ENCODE assay signal across 36 cellular contexts in the genomic region with DNA sequence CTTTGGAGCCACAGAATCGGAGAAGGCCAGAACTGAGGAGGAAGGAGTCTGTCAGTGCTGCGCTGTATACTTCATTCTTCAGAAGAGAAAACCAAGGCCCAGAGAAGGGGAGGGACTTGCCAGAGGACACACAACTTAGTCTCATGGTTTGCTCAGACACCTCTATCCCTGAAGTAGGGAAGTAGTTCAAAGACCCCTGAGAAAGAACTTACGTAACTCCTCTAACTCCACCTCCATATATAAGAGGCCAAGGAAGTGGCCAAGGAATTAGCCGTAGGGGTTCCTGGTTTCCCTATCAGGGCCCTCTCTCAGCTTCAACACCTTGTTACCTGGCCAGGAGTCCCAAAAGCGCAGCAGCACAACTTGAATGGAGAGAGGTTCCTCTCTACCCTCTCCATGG. TPM values are rescaled to one million over a fixed set of nuclear protein-coding genes. Genes with fewer than 3 reads are reported as not detected.
DNase-seq lines count a peak whose midpoint lies in the region; ATAC-seq and TF ChIP-seq lines count a peak whose summit lies in the region.
"Had no signal": no experiment of that assay in that cellular context is flagged by ENCODE, and none has a peak within 500 bp of the region (broad histone marks: within the 10 kb centered on the region; RNA-seq: fewer than 3 reads in every experiment).

No MANE protein-coding gene starts in this region.

- H3K27me3 Mint-ChIP-seq in activated naive CD4-positive, alpha-beta T cell treated with anti-CD3 and anti-CD28 coated beads, Interleukin-2, amount 50 U/mL, for 24 hours = no peaks in the 10 kb centered on the region
- H3K27me3 Mint-ChIP-seq: activated CD8-positive, alpha-beta T cell treated with anti-CD3 and anti-CD28 coated beads for 36 hours; activated T-helper 17 cell treated with anti-CD3 and anti-CD28 coated beads, Interleukin-2, amount 50 U/mL, for 72 hours; CD4-positive, CD25-positive, alpha-beta regulatory T cell; natural killer cell treated with Interleukin-12 subunit alpha and Interleukin-12 subunit beta and Interleukin-15 and Interleukin-18, amount 100 ng/mL, for 72 hours had no signal

- no peaks in the 10 kb centered on the region for H3K27me3 ChIP-seq in body of pancreas
- H3K27me3 ChIP-seq in lower lobe of right lung (ENCODE audit: low read depth) = no peaks in the 10 kb centered on the region
- H3K27me3 ChIP-seq in suprapubic skin = no peaks in the 10 kb centered on the region
- H3K27me3 ChIP-seq: colonic mucosa, uterus had no signal

- no peaks in the 10 kb centered on the region for H3K9me3 Mint-ChIP-seq in activated naive CD4-positive, alpha-beta T cell treated with anti-CD3 and anti-CD28 coated beads, Interleukin-2, amount 50 U/mL, for 24 hours
- H3K9me3 Mint-ChIP-seq: activated CD8-positive, alpha-beta T cell treated with anti-CD3 and anti-CD28 coated beads for 36 hours; activated naive CD4-positive, alpha-beta T cell treated with anti-CD3 and anti-CD28 coated beads, Interleukin-2, amount 10 ng/mL, durations not matched to agents 7 days and 5 days; activated T-helper 17 cell treated with anti-CD3 and anti-CD28 coated beads, Interleukin-2, amount 50 U/mL, for 72 hours; CD4-positive, CD25-positive, alpha-beta regulatory T cell; natural killer cell treated with Interleukin-12 subunit alpha and Interleukin-12 subunit beta and Interleukin-15 and Interleukin-18, amount 100 ng/mL, for 72 hours; stimulated activated naive B cell treated with anti-CD40 and anti-IgM and Interleukin-4, amounts not matched to agents 10 μg/mL and 1 μg/mL and 100 μg/mL, for 72 hours had no signal

- no peak for TF ChIP-seq EP300 in suprapubic skin (IDR thresholded peaks at IDR 0.05)

- no peak overlapping the region for H3K4me3 ChIP-seq in body of pancreas
- H3K4me3 ChIP-seq in lower lobe of right lung = no peak overlapping the region
- H3K4me3 ChIP-seq in suprapubic skin = no peak overlapping the region
- H3K4me3 ChIP-seq: cardiac muscle cell, mucosa of descending colon, uterus had no signal

- H3K9me3 ChIP-seq in body of pancreas (no peaks in the 10 kb centered on the region), lower lobe of right lung (no peaks in the 10 kb centered on the region), suprapubic skin (no peaks in the 10 kb centered on the region)
- H3K9me3 ChIP-seq: colonic mucosa, mucosa of descending colon, uterus had no signal

- no peak overlapping the region for H3K4me3 Mint-ChIP-seq in activated naive CD4-positive, alpha-beta T cell treated with anti-CD3 and anti-CD28 coated beads, Interleukin-2, amount 50 U/mL, for 24 hours
- H3K4me3 Mint-ChIP-seq: activated CD8-positive, alpha-beta T cell treated with anti-CD3 and anti-CD28 coated beads for 36 hours; activated naive CD4-positive, alpha-beta T cell treated with anti-CD3 and anti-CD28 coated beads, Interleukin-2, amount 10 ng/mL, durations not matched to agents 7 days and 5 days; natural killer cell treated with Interleukin-12 subunit alpha and Interleukin-12 subunit beta and Interleukin-15 and Interleukin-18, amount 100 ng/mL, for 72 hours; stimulated activated naive B cell treated with anti-CD40 and anti-IgM and Interleukin-4, amounts not matched to agents 10 μg/mL and 1 μg/mL and 100 μg/mL, for 72 hours had no signal

- WGBS in body of pancreas, 2 donors = 91 to 94% methylated on average over 5 of the region's 5 CpGs
- 79% methylated on average over 5 of the region's 5 CpGs for WGBS in suprapubic skin

- H3K4me1 Mint-ChIP-seq in activated naive CD4-positive, alpha-beta T cell treated with anti-CD3 and anti-CD28 coated beads, Interleukin-2, amount 50 U/mL, for 24 hours = peaks cover 39% of the 10 kb centered on the region

- ATAC-seq in body of pancreas (no peak), lower lobe of right lung (peak in 1 of 2 donors; percentile 8), HG03378 (IDR thresholded peaks at IDR 0.05; ENCODE audit: unreplicated experiment) (no peak)
- ATAC-seq: activated CD8-positive, alpha-beta T cell treated with anti-CD3 and anti-CD28 coated beads for 36 hours; left ventricle myocardium superior; natural killer cell treated with Interleukin-12 subunit alpha and Interleukin-12 subunit beta and Interleukin-15 and Interleukin-18, amount 100 ng/mL, for 72 hours; stimulated activated naive B cell treated with anti-CD40 and anti-IgM and Interleukin-4, amounts not matched to agents 10 μg/mL and 1 μg/mL and 100 μg/mL, for 72 hours had no signal

- intact Hi-C loops in body of pancreas (cut with DNase I) (loop anchor here (10.0 kb wide), 2 partner anchors 95 to 255 kb away; no protein-coding TSS in a partner anchor), lower lobe of right lung (cut with DNase I) (no loop called here)

- H3K4me1 ChIP-seq in body of pancreas (peaks cover 53% of the 10 kb centered on the region), lower lobe of right lung (peaks cover 13% of the 10 kb centered on the region), suprapubic skin (peaks cover 42% of the 10 kb centered on the region)
- H3K4me1 ChIP-seq: colonic mucosa, uterus had no signal

- H3K27ac ChIP-seq in body of pancreas (peak overlapping the region; percentile 52 to 82 (median 80)), lower lobe of right lung (peak overlapping the region; percentile 71), suprapubic skin (peak overlapping the region; percentile 92)
- H3K27ac ChIP-seq: cardiac muscle cell, uterus had no signal

- DNase-seq in activated naive CD4-positive, alpha-beta T cell treated with anti-CD3 and anti-CD28 coated beads, Interleukin-2, amount 50 U/mL, for 16 hours = no peak
- DNase-seq in body of pancreas (no peak), lower lobe of right lung (no peak), suprapubic skin (ENCODE audit: low spot score in 2 of 2) (no peak), NCI-H146 (lab: John Stamatoyannopoulos, UW) (no peak), midbrain (lab: John Stamatoyannopoulos, UW) (no peak)
- DNase-seq: activated CD4-positive, CD25-positive, alpha-beta regulatory T cell treated with anti-CD3 and anti-CD28 coated beads, Interleukin-2, amount 50 U/mL, for 72 hours; activated CD8-positive, alpha-beta memory T cell treated with anti-CD3 and anti-CD28 coated beads, Interleukin-2, amount 50 U/mL, for 48 hours; activated CD8-positive, alpha-beta T cell treated with anti-CD3 and anti-CD28 coated beads for 36 hours; activated naive CD4-positive, alpha-beta T cell treated with anti-CD3 and anti-CD28 coated beads, Interleukin-2, amount 10 ng/mL, durations not matched to agents 7 days and 5 days; aorta; CD4-positive, CD25-positive, alpha-beta regulatory T cell; DND-41; effector CD8-positive, alpha-beta T cell; GF-D8; glutamatergic neuron; IMR-90; left ventricle myocardium superior; NCI-H1092 treated with DMSO at 0.1 percent for 48 hours; NCI-H187 treated with DMSO at 0.1 percent for 48 hours; NCI-H2171 treated with DMSO at 0.1 percent for 48 hours; NCI-H524; occipital lobe; OCI-M1; stimulated activated naive B cell treated with anti-CD40 and anti-IgM and Interleukin-4, amounts not matched to agents 10 μg/mL and 1 μg/mL and 100 μg/mL, for 72 hours; T-helper 1 cell; uterus had no signal

- TF ChIP-seq CTCF in body of pancreas (IDR thresholded peaks at IDR 0.05) (no peak), lower lobe of right lung (IDR thresholded peaks at IDR 0.05) (no peak), suprapubic skin (IDR thresholded peaks at IDR 0.05) (no peak)

- H3K36me3 ChIP-seq in body of pancreas (replicated peaks in 1 of 2; ENCODE audit: insufficient read depth in 1 of 2, low read depth in 2 of 2) = no peaks in the 10 kb centered on the region
- no peaks in the 10 kb centered on the region for H3K36me3 ChIP-seq in lower lobe of right lung
- no peaks in the 10 kb centered on the region for H3K36me3 ChIP-seq in suprapubic skin
- H3K36me3 ChIP-seq: cardiac muscle cell, colonic mucosa, uterus had no signal

- peak overlapping the region; percentile 77 for H3K27ac Mint-ChIP-seq in activated naive CD4-positive, alpha-beta T cell treated with anti-CD3 and anti-CD28 coated beads, Interleukin-2, amount 50 U/mL, for 24 hours
- H3K27ac Mint-ChIP-seq: activated CD8-positive, alpha-beta T cell treated with anti-CD3 and anti-CD28 coated beads for 36 hours; activated naive CD4-positive, alpha-beta T cell treated with anti-CD3 and anti-CD28 coated beads, Interleukin-2, amount 10 ng/mL, durations not matched to agents 7 days and 5 days; activated T-helper 17 cell treated with anti-CD3 and anti-CD28 coated beads, Interleukin-2, amount 50 U/mL, for 72 hours; CD4-positive, CD25-positive, alpha-beta regulatory T cell; natural killer cell treated with Interleukin-12 subunit alpha and Interleukin-12 subunit beta and Interleukin-15 and Interleukin-18, amount 100 ng/mL, for 72 hours; stimulated activated naive B cell treated with anti-CD40 and anti-IgM and Interleukin-4, amounts not matched to agents 10 μg/mL and 1 μg/mL and 100 μg/mL, for 72 hours had no signal

- TF ChIP-seq POLR2A in body of pancreas (IDR thresholded peaks at IDR 0.05) (no peak), suprapubic skin (IDR thresholded peaks at IDR 0.05) (no peak)

- H3K36me3 Mint-ChIP-seq in activated naive CD4-positive, alpha-beta T cell treated with anti-CD3 and anti-CD28 coated beads, Interleukin-2, amount 50 U/mL, for 24 hours = no peaks in the 10 kb centered on the region
- H3K36me3 Mint-ChIP-seq: activated naive CD4-positive, alpha-beta T cell treated with anti-CD3 and anti-CD28 coated beads, Interleukin-2, amount 10 ng/mL, durations not matched to agents 7 days and 5 days; CD4-positive, CD25-positive, alpha-beta regulatory T cell; natural killer cell treated with Interleukin-12 subunit alpha and Interleukin-12 subunit beta and Interleukin-15 and Interleukin-18, amount 100 ng/mL, for 72 hours; stimulated activated naive B cell treated with anti-CD40 and anti-IgM and Interleukin-4, amounts not matched to agents 10 μg/mL and 1 μg/mL and 100 μg/mL, for 72 hours had no signal

RNA-seq across cellular contexts. Expression of gene NECTIN4, which starts 0.6 kb away (rescaled TPM):
- total RNA-seq in body of pancreas = 1 to 10 TPM; 3.0 to 4.2 TPM
- total RNA-seq in lower lobe of right lung = 6.2 TPM
- 100 to 1,000 TPM; 126 to 188 (median 164) TPM for total RNA-seq in suprapubic skin
- total RNA-seq: activated CD8-positive, alpha-beta T cell treated with anti-CD3 and anti-CD28 coated beads for 36 hours; cardiac muscle cell; CD4-positive, CD25-positive, alpha-beta regulatory T cell; left ventricle myocardium superior; natural killer cell treated with Interleukin-12 subunit alpha and Interleukin-12 subunit beta and Interleukin-15 and Interleukin-18, amount 100 ng/mL, for 72 hours; occipital lobe; skeletal muscle tissue; temporal lobe had no signal

RNA-seq across cellular contexts. Expression of gene KLHDC9, which starts 8.2 kb away (rescaled TPM):
- total RNA-seq in body of pancreas = 10 to 100 TPM; 13.5 to 22.7 TPM
- total RNA-seq in lower lobe of right lung = 7.2 TPM
- total RNA-seq in suprapubic skin = 1 to 10 TPM in 3 of 4 donors, not detected in 1; 1.3 to 4.0 (median 1.4) TPM
- total RNA-seq: activated T-helper 17 cell treated with anti-CD3 and anti-CD28 coated beads, Interleukin-2, amount 50 U/mL, for 72 hours; CD4-positive, CD25-positive, alpha-beta regulatory T cell; skeletal muscle tissue had no signal

RNA-seq across cellular contexts. Expression of gene ARHGAP30, which starts 20.2 kb away (rescaled TPM):
- total RNA-seq in body of pancreas = 1 to 10 TPM; 3.1 to 4.9 TPM
- 63.7 TPM for total RNA-seq in lower lobe of right lung
- 10 to 100 TPM; 12.3 to 46.2 (median 14.5) TPM for total RNA-seq in suprapubic skin
- total RNA-seq: cardiac muscle cell, IMR-90 had no signal

RNA-seq across cellular contexts. Expression of gene PFDN2, which starts 27.9 kb away (rescaled TPM):
- 10 to 100 TPM; 29.6 to 54.7 TPM for total RNA-seq in body of pancreas
- total RNA-seq in lower lobe of right lung = 46.2 TPM
- 10 to 100 TPM; 21.3 to 33.9 (median 27.1) TPM for total RNA-seq in suprapubic skin

RNA-seq across cellular contexts. Expression of gene NIT1, which starts 28.0 kb away (rescaled TPM):
- total RNA-seq in body of pancreas = 10 to 100 TPM; 22.8 to 38.6 TPM
- total RNA-seq in lower lobe of right lung = 43.6 TPM
- 10 to 100 TPM; 28.3 to 58.2 (median 39.6) TPM for total RNA-seq in suprapubic skin

Comparison
In these comparisons a context has a peak if more than half of its experiments do, and no peak if none do; other contexts are left out.
1. RNA of gene NECTIN4, which starts 0.6 kb away (total RNA-seq): 126 to 188 TPM in suprapubic skin; 6.2 TPM in lower lobe of right lung (single experiment) and 3.0 to 4.2 TPM in body of pancreas; every median in the first group is over 10 times any median in the second.
2. Peak in every context shown above with its lines, with median percentiles within 50 percentile points of each other: H3K27ac ChIP-seq.